Comparison of ENCODE assay signal across 1 cellular context in the genomic region with DNA sequence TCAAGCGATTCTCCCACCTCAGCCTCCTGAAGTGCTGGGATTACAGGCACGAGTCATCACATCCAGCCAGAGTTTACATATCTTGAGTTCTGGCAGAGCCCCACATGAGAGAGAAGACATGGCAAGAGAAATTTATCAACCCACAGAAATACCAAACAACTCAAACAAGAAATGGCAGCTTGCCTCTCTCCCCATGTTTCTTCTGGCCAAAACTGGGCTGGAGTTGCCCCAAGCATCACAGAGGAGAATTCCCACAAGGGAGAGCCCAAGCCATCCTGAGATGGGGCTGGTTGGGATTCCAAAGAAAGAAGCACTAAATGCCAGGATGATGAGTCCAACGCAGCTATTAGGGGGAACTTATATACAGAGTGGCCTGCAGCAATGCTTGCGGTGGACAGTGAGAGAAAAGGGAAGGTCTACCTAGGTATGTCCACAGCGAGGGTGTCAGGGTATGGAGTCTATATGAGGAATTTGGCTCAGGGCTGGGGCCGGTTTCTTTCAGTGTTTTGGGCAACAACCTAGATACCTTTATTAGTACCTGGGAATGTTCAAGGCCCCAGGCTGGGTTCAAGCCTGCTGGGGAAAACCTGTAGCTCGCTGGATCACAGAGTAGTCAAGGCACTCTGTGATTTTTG.
TF ChIP-seq lines count a peak whose summit lies in the region.

No MANE protein-coding gene starts in this region.

TF ChIP-seq in SK-N-SH treated with all-trans-retinoic acid at 6 μM for 48 hours, 23 proteins besides CTCF, POLR2A, EP300 and RAD21 (continued from another document):
- TF ChIP-seq, protein P1, sequence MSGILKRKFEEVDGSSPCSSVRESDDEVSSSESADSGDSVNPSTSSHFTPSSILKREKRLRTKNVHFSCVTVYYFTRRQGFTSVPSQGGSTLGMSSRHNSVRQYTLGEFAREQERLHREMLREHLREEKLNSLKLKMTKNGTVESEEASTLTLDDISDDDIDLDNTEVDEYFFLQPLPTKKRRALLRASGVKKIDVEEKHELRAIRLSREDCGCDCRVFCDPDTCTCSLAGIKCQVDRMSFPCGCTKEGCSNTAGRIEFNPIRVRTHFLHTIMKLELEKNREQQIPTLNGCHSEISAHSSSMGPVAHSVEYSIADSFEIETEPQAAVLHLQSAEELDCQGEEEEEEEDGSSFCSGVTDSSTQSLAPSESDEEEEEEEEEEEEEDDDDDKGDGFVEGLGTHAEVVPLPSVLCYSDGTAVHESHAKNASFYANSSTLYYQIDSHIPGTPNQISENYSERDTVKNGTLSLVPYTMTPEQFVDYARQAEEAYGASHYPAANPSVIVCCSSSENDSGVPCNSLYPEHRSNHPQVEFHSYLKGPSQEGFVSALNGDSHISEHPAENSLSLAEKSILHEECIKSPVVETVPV (CRISPR knock-in tag; IDR thresholded peaks at IDR 0.05), result no peak
- TF ChIP-seq ZC3H10 (CRISPR knock-in tag; IDR thresholded peaks at IDR 0.05) (no peak), TOX (CRISPR knock-in tag; IDR thresholded peaks at IDR 0.05; ENCODE audit: borderline replicate concordance) (no peak), ZNF565 (CRISPR knock-in tag; conservative IDR thresholded peaks at IDR 0.05; ENCODE audit: low read depth) (no peak), CSDC2 (CRISPR knock-in tag; IDR thresholded peaks at IDR 0.05) (no peak), ZFP3 (CRISPR knock-in tag; IDR thresholded peaks at IDR 0.05) (no peak), TCF4 (CRISPR knock-in tag; IDR thresholded peaks at IDR 0.05; ENCODE audit: borderline replicate concordance) (no peak), BACH2 (CRISPR knock-in tag; IDR thresholded peaks at IDR 0.05; ENCODE audit: borderline replicate concordance) (no peak), ARNTL (CRISPR knock-in tag; IDR thresholded peaks at IDR 0.05; ENCODE audit: borderline replicate concordance, low read depth) (no peak)
